In the genomic region with DNA sequence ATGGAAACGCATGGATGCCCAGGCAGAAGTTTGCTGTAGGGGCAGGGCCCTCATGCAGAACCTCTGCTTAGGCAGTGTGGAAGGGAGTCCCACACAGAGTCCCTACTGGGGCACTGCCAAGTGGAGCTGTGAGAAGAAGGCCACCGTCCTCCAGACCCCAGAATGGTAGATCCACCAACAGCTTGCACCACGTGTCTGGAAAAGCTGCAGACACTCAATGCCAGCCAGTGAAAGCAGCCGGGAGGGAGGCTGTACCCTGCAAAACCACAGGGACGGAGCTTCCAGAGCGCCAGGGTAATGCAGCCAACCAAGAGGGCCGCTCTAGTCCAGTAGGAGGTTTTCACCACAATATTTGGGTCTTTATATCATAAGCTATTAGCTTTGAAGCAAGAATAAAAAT, we compare ENCODE assay signal across 8 cellular contexts.
"Had no signal": no experiment of that assay in that cellular context is flagged by ENCODE, and none has a peak within 500 bp of the region (broad histone marks: within the 10 kb centered on the region; RNA-seq: fewer than 3 reads in every experiment).

No MANE protein-coding gene starts in this region.

- H3K4me1 ChIP-seq: HAP-1 had no signal

- H3K9ac ChIP-seq: GM23248 had no signal

- H3K4me3 ChIP-seq: GM23248, HAP-1 had no signal

- H3K27ac ChIP-seq: GM23248, HL-60 had no signal

- DNase-seq: GM23248, GOT3, H7, HFFc6 had no signal

- ATAC-seq: HCT116, HepG2 had no signal

- H3K36me3 ChIP-seq: HAP-1 had no signal

- FAIRE-seq: HepG2 had no signal
